In genomic region chr1:214369364-214369763, GRCh38 we compare ENCODE assay signal across 6 cellular contexts.
"Had no signal": no experiment of that assay in that cellular context is flagged by ENCODE, and none has a peak within 500 bp of the region (broad histone marks: within the 10 kb centered on the region; RNA-seq: fewer than 3 reads in every experiment).

No MANE protein-coding gene starts in this region.

- H3K4me3 ChIP-seq: GM23338, K562 had no signal

- H3K9me3 Mint-ChIP-seq: GM23338, H9 had no signal

- H3K27ac Mint-ChIP-seq: GM23338 had no signal

- ATAC-seq: GM23338, K562 had no signal

- DNase-seq: H9, HCEC 1CT, IMR-90, KG1 had no signal

- H3K4me3 Mint-ChIP-seq: GM23338, H9 had no signal
